In the genomic region with DNA sequence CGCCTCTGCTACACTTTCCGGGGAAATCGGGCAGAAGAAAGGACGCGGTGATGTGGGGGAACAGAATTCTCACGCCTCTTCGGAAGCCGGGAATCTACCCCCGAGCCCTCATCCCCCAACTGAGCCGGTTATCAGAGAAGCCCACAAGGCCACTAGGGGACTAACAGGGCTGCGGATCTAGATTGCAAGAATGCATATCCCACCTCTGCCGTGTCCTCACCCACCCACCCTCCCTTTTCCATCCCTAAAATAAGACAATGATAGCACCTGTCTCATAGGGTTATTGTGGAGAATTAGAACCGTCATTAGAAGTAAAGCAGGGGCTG, we compare ENCODE assay signal across 9 cellular contexts. TPM values are rescaled to one million over a fixed set of nuclear protein-coding genes. Genes with fewer than 3 reads are reported as not detected.
DNase-seq lines count a peak whose midpoint lies in the region; ATAC-seq and TF ChIP-seq lines count a peak whose summit lies in the region.
"Had no signal": no experiment of that assay in that cellular context is flagged by ENCODE, and none has a peak within 500 bp of the region (broad histone marks: within the 10 kb centered on the region; RNA-seq: fewer than 3 reads in every experiment).

No MANE protein-coding gene starts in this region.

- H3K27me3 ChIP-seq in heart left ventricle, result no peaks in the 10 kb centered on the region
- no peaks in the 10 kb centered on the region for H3K27me3 ChIP-seq in mesenchymal stem cell (ENCODE audit: control insufficient read depth in 1 of 2, insufficient read depth in 1 of 2, low read length in 2 of 2)
- H3K27me3 ChIP-seq in uterus, result no peaks in the 10 kb centered on the region

- peak overlapping the region; percentile 76 for H3K9ac ChIP-seq in mesenchymal stem cell (ENCODE audit: low read length)

- DNase-seq in heart left ventricle, result no peak
- DNase-seq in Right ventricle myocardium inferior (ENCODE audit: missing footprints), result no peak
- no peak for DNase-seq in astrocyte of the spinal cord (ENCODE audit: low read depth, low spot score)
- DNase-seq in mesenchymal stem cell, result no peak
- DNase-seq in uterus, result no peak
- DNase-seq in HK-2 (ENCODE audit: unreplicated experiment), result no peak

- TF ChIP-seq CTCF in heart left ventricle (IDR thresholded peaks at IDR 0.05) (no peak), astrocyte of the spinal cord (IDR thresholded peaks at IDR 0.05; ENCODE audit: low read depth, low read length) (no peak), uterus (IDR thresholded peaks at IDR 0.05) (no peak)

- H3K4me3 ChIP-seq in heart left ventricle (peak overlapping the region; percentile 20 to 80 (median 64)), astrocyte of the spinal cord (ENCODE audit: low read depth, low read length) (peak overlapping the region; percentile 57), mesenchymal stem cell (ENCODE audit: insufficient read depth in 1 of 2, low read depth in 1 of 2, low read length in 2 of 2) (peak overlapping the region; percentile 45 to 90), uterus (peak overlapping the region; percentile 60 to 62)

- H2BK120ac ChIP-seq in mesenchymal stem cell (ENCODE audit: low read depth, low read length), result no peak overlapping the region

- no peak overlapping the region for H2BK12ac ChIP-seq in mesenchymal stem cell (ENCODE audit: low read length in 2 of 2)

- no peak for ATAC-seq in heart left ventricle
- ATAC-seq in Right ventricle myocardium inferior, result no peak
- ATAC-seq in GM21360 (IDR thresholded peaks at IDR 0.05; ENCODE audit: unreplicated experiment), result no peak
- no peak for ATAC-seq in HG02885 (IDR thresholded peaks at IDR 0.05; ENCODE audit: poor library complexity, unreplicated experiment)

- in situ Hi-C loops in astrocyte of the spinal cord (cut with HindIII; ENCODE audit: low sequenced_read_pairs), result no loop called here

- H3K27ac ChIP-seq in heart left ventricle (peak overlapping the region in 11 of 12 donors; percentile 60 to 95 (median 74)), mesenchymal stem cell (ENCODE audit: low read length, poor library complexity, severe bottlenecking) (peak overlapping the region; percentile 57), uterus (peak overlapping the region; percentile 42 to 69)

- no peak overlapping the region for H3K23ac ChIP-seq in mesenchymal stem cell (ENCODE audit: low read length in 2 of 2)

- peak overlapping the region in 1 of 2 experiments; percentile 64 for H3K18ac ChIP-seq in mesenchymal stem cell (ENCODE audit: low read depth in 1 of 2, low read length in 2 of 2)

- H3K4me1 ChIP-seq in heart left ventricle (peaks cover 10 to 56% (median 26%) of the 10 kb centered on the region in 12 donors), mesenchymal stem cell (ENCODE audit: control insufficient read depth, insufficient read depth, low read depth, low read length) (peaks cover 18% of the 10 kb centered on the region), uterus (peaks cover 2 to 14% of the 10 kb centered on the region in 2 donors)

- TF ChIP-seq POLR2A in heart left ventricle (IDR thresholded peaks at IDR 0.05) (no peak), uterus (IDR thresholded peaks at IDR 0.05) (no peak)

- no peak overlapping the region for H3K4ac ChIP-seq in mesenchymal stem cell (ENCODE audit: low read depth in 1 of 2, low read length in 2 of 2)

- peaks cover 25% of the 10 kb centered on the region for H3K79me1 ChIP-seq in mesenchymal stem cell (replicated peaks; ENCODE audit: low read length, poor library complexity, severe bottlenecking)

- H3K14ac ChIP-seq in mesenchymal stem cell (ENCODE audit: low read length in 2 of 2), result no peak overlapping the region

- peak overlapping the region; percentile 97 for H2AFZ ChIP-seq in mesenchymal stem cell (ENCODE audit: low read depth, low read length)

- H4K8ac ChIP-seq in mesenchymal stem cell (ENCODE audit: low read length), result peak overlapping the region; percentile 53

- no peak overlapping the region for H2AK5ac ChIP-seq in mesenchymal stem cell (ENCODE audit: low read length, severe bottlenecking)

- H3K9me3 ChIP-seq in heart left ventricle (no peaks in the 10 kb centered on the region), mesenchymal stem cell (ENCODE audit: control insufficient read depth, low read length) (no peaks in the 10 kb centered on the region), uterus (no peaks in the 10 kb centered on the region)

- H2BK15ac ChIP-seq in mesenchymal stem cell (ENCODE audit: low read depth, poor library complexity, severe bottlenecking), result no peak overlapping the region

- no peak overlapping the region for H2BK5ac ChIP-seq in mesenchymal stem cell (ENCODE audit: low read depth, low read length, poor library complexity, severe bottlenecking)

- H3K4me2 ChIP-seq in mesenchymal stem cell (ENCODE audit: low read length, poor library complexity, severe bottlenecking), result peak overlapping the region; percentile 84

- intact Hi-C loops in heart left ventricle (cut with DNase I) (loop anchor here in 4 of 10 donors (5.0 to 10.0 kb wide), 3 partner anchors 191 to 314 kb away; partner anchors contain the start of genes LRFN3 (in 2 of the 4), THAP8 (in 1 of the 4) and WDR62 (in 1 of the 4)), Right ventricle myocardium inferior (cut with DNase I) (loop anchor here (10.0 kb wide), 1 partner anchor 374 kb away; the partner anchor contains the start of genes OVOL3, POLR2I and TBCB), uterus (cut with DNase I; ENCODE audit: low total_unique reads) (no loop called here)

- H4K91ac ChIP-seq in mesenchymal stem cell (ENCODE audit: low read length), result no peak overlapping the region

- H3K36me3 ChIP-seq in heart left ventricle, result peaks cover 0 to 42% (median 36%) of the 10 kb centered on the region in 9 donors
- H3K36me3 ChIP-seq in mesenchymal stem cell (ENCODE audit: control insufficient read depth in 1 of 2, insufficient read depth in 2 of 2, low read depth in 1 of 2, low read length in 2 of 2), result peaks cover 47 to 50% of the 10 kb centered on the region in 2 experiments
- H3K36me3 ChIP-seq in uterus, result no peaks in the 10 kb centered on the region

- WGBS in heart left ventricle, 4 donors, result 6 to 13% (median 8%) methylated on average over 10 to 13 of the region's 13 CpGs
- WGBS in mesenchymal stem cell, result 0% methylated on average over 11 of the region's 13 CpGs

RNA-seq across cellular contexts. Expression of gene IGFLR1, which starts 1.1 kb away (rescaled TPM):
- total RNA-seq in heart left ventricle, result 10 to 100 TPM in 1 of 9 donors, 1 to 10 TPM in 7, under 1 TPM in 1; 0.74 to 25.2 (median 3.6) TPM
- 10 to 100 TPM in 1 of 2 donors, 1 to 10 TPM in 1; 3.4 to 10.8 TPM for polyA plus RNA-seq in heart left ventricle
- 5.1 TPM for total RNA-seq in Right ventricle myocardium inferior
- 3.2 TPM for polyA plus RNA-seq in mesenchymal stem cell (2013, experiment 1 of 2)
- polyA plus RNA-seq in mesenchymal stem cell (2013, experiment 2 of 2), result 2.5 TPM
- total RNA-seq in uterus, result 1 to 10 TPM in 3 of 4 donors, under 1 TPM in 1; 0.77 to 5.3 (median 2.2) TPM

RNA-seq across cellular contexts. Expression of gene U2AF1L4, which starts 4.0 kb away (rescaled TPM):
- total RNA-seq in heart left ventricle, result 10 to 100 TPM; 14.3 to 32.8 (median 20.9) TPM
- 10 to 100 TPM in 1 of 2 donors, 1 to 10 TPM in 1; 7.2 to 27.1 TPM for polyA plus RNA-seq in heart left ventricle
- total RNA-seq in Right ventricle myocardium inferior, result 19.5 TPM
- polyA plus RNA-seq in mesenchymal stem cell (2013, experiment 1 of 2), result 13.8 TPM
- polyA plus RNA-seq in mesenchymal stem cell (2013, experiment 2 of 2), result 12.8 TPM
- total RNA-seq in uterus, result 100 to 1,000 TPM in 1 of 4 donors, 10 to 100 TPM in 2, 1 to 10 TPM in 1; 6.5 to 116 (median 19.5) TPM

RNA-seq across cellular contexts. Expression of gene PSENEN, which starts 4.3 kb away (rescaled TPM):
- total RNA-seq in heart left ventricle (10 to 100 TPM; 25.2 to 69.0 (median 40.9) TPM), Right ventricle myocardium inferior (44.7 TPM), uterus (10 to 100 TPM in 3 of 4 donors, 1 to 10 TPM in 1; 5.3 to 37.3 (median 18.8) TPM)
- polyA plus RNA-seq in heart left ventricle, result 10 to 100 TPM; 52.6 to 95.1 TPM
- 131 TPM for polyA plus RNA-seq in mesenchymal stem cell (2013, experiment 1 of 2)
- polyA plus RNA-seq in mesenchymal stem cell (2013, experiment 2 of 2), result 134 TPM

RNA-seq across cellular contexts. Expression of gene LIN37, which starts 7.2 kb away (rescaled TPM):
- total RNA-seq in heart left ventricle (10 to 100 TPM in 3 of 9 donors, 1 to 10 TPM in 6; 3.7 to 12.2 (median 7.6) TPM), Right ventricle myocardium inferior (8.2 TPM), uterus (10 to 100 TPM in 3 of 4 donors, 1 to 10 TPM in 1; 6.8 to 31.6 (median 16.9) TPM)
- polyA plus RNA-seq in heart left ventricle, result 10 to 100 TPM; 20.1 to 23.0 TPM
- 11.1 TPM for polyA plus RNA-seq in mesenchymal stem cell (2013, experiment 1 of 2)
- polyA plus RNA-seq in mesenchymal stem cell (2013, experiment 2 of 2), result 11.4 TPM

RNA-seq across cellular contexts. Expression of gene HSPB6, which starts 15.7 kb away (rescaled TPM):
- total RNA-seq in heart left ventricle (1,000 to 10,000 TPM in 1 of 9 donors, 100 to 1,000 TPM in 8; 226 to 1,012 (median 652) TPM), Right ventricle myocardium inferior (662 TPM), uterus (100 to 1,000 TPM in 3 of 4 donors, 10 to 100 TPM in 1; 24.5 to 217 (median 134) TPM)
- 100 to 1,000 TPM; 156 to 457 TPM for polyA plus RNA-seq in heart left ventricle
- 418 TPM for polyA plus RNA-seq in mesenchymal stem cell (2013, experiment 1 of 2)
- 419 TPM for polyA plus RNA-seq in mesenchymal stem cell (2013, experiment 2 of 2)
- total RNA-seq: T-helper 1 cell treated with Interleukin-12 subunit alpha and Interleukin-12 subunit beta and Interleukin-4 antibody, amounts not matched to agents 30 ng/mL and 1 ng/mL, for 36 hours had no signal
